Comparison of ENCODE assay signal across 24 cellular contexts in the genomic region with DNA sequence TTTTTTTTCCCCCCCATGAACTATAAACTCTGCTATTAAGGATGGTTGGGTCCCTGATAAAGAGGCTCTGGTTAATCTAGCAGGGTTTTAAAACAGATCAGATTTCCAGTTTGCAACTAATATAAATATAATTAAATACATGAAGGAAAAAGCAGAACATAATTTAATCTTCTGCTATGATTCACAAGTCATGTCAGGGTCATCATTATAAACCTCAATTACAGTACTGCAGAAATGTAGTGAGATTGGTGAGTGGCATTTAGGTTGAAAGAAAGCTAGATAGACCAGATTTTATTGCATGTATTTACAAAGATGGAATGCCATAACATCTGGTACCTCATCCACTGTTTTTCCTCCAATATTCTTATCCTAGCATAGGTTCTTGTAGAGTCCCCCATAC. TPM values are rescaled to one million over a fixed set of nuclear protein-coding genes. Genes with fewer than 3 reads are reported as not detected.
DNase-seq lines count a peak whose midpoint lies in the region; ATAC-seq and TF ChIP-seq lines count a peak whose summit lies in the region.
"Had no signal": no experiment of that assay in that cellular context is flagged by ENCODE, and none has a peak within 500 bp of the region (broad histone marks: within the 10 kb centered on the region; RNA-seq: fewer than 3 reads in every experiment).

No MANE protein-coding gene starts in this region.

- H3K36me3 Mint-ChIP-seq in T-helper 2 cell treated with Interferon-gamma antibody and Interleukin-4, amounts not matched to agents 5 μg/mL and 100 μg/mL, for 36 hours (ENCODE audit: low read depth) = no peaks in the 10 kb centered on the region
- H3K36me3 Mint-ChIP-seq: CD8-positive, alpha-beta T cell had no signal

- CTCF ChIA-PET in HEK293 (lab: Yijun Ruan, JAX) = interaction anchor here (0.5 kb wide), 1 partner anchor 24 kb away, joined by 5 read pairs; no protein-coding TSS in a partner anchor

- TF ChIP-seq CTCF in HEK293 (tag by site-specific recombination; IDR thresholded peaks at IDR 0.05) = no peak
- TF ChIP-seq CTCF in left ventricle myocardium inferior (IDR thresholded peaks at IDR 0.05; ENCODE audit: borderline replicate concordance) = no peak

- H3K27ac ChIP-seq in HEK293 (ENCODE audit: extremely low read depth, low read depth, low read length) = no peak overlapping the region
- no peak overlapping the region for H3K27ac ChIP-seq in left ventricle myocardium inferior (replicated peaks)
- H3K27ac ChIP-seq: BLaER1 treated with 17β-estradiol and CSF1 and Interleukin-3, amounts not matched to agents 10 nM and 100 nM; C4-2B had no signal

- H3K4me3 Mint-ChIP-seq in T-helper 2 cell treated with Interferon-gamma antibody and Interleukin-4, amounts not matched to agents 5 μg/mL and 100 μg/mL, for 36 hours = no peak overlapping the region
- H3K4me3 Mint-ChIP-seq: B cell; CD4-positive, alpha-beta T cell; CD8-positive, alpha-beta T cell had no signal

- H3K36me3 ChIP-seq in HEK293 (ENCODE audit: control insufficient read depth in 2 of 2, insufficient read depth in 1 of 2, low read length in 2 of 2) (no peaks in the 10 kb centered on the region), left ventricle myocardium inferior (no peaks in the 10 kb centered on the region)
- H3K36me3 ChIP-seq: BLaER1 treated with 17β-estradiol and CSF1 and Interleukin-3, amounts not matched to agents 10 nM and 100 nM had no signal

- DNase-seq in SK-N-DZ (ENCODE audit: low spot score) (peak; percentile 41), left ventricle myocardium inferior (no peak), NCI-H2081 (lab: John Stamatoyannopoulos, UW) (no peak)
- no peak for DNase-seq in T-helper 2 cell treated with Interferon-gamma antibody and Interleukin-4, amounts not matched to agents 5 μg/mL and 100 μg/mL, for 36 hours (ENCODE audit: low spot score)
- DNase-seq: 8988T; AML-193; Caco-2; Calu3; CD4-positive, alpha-beta T cell; CD8-positive, alpha-beta T cell; DMS 273 treated with DMSO at 0.1 percent for 48 hours; DMS153; DMS53; DMS79; DND-41; EL; GDM1 had no signal

- H3K4me1 ChIP-seq in HEK293 (ENCODE audit: control insufficient read depth, insufficient read depth, low read length) (peaks cover 2% of the 10 kb centered on the region; the same call in 1 of the 2 replicates), left ventricle myocardium inferior (no peaks in the 10 kb centered on the region)

- H3K4me3 ChIP-seq in HEK293 (ENCODE audit: low read depth, low read length) = no peak overlapping the region
- no peak overlapping the region for H3K4me3 ChIP-seq in left ventricle myocardium inferior
- H3K4me3 ChIP-seq: BLaER1 treated with 17β-estradiol and CSF1 and Interleukin-3, amounts not matched to agents 10 nM and 100 nM; GM12878 had no signal

- H3K4me1 Mint-ChIP-seq in T-helper 2 cell treated with Interferon-gamma antibody and Interleukin-4, amounts not matched to agents 5 μg/mL and 100 μg/mL, for 36 hours (ENCODE audit: low read depth) = no peaks in the 10 kb centered on the region

- no peaks in the 10 kb centered on the region for H3K9me3 Mint-ChIP-seq in T-helper 2 cell treated with Interferon-gamma antibody and Interleukin-4, amounts not matched to agents 5 μg/mL and 100 μg/mL, for 36 hours
- H3K9me3 Mint-ChIP-seq: CD4-positive, alpha-beta T cell; CD8-positive, alpha-beta T cell had no signal

- no peaks in the 10 kb centered on the region for H3K9me3 ChIP-seq in HEK293 (ENCODE audit: control insufficient read depth, insufficient read depth, low read depth, low read length)
- H3K9me3 ChIP-seq in left ventricle myocardium inferior (replicated peaks) = no peaks in the 10 kb centered on the region
- H3K9me3 ChIP-seq: Caco-2 had no signal

- ATAC-seq in SK-N-SH treated with all-trans-retinoic acid at 6 μM for 48 hours (peak; percentile 53; the same call in 2 of the 3 replicates), HG03196 (IDR thresholded peaks at IDR 0.05; ENCODE audit: unreplicated experiment) (no peak)
- ATAC-seq: CD8-positive, alpha-beta T cell; GM12878 had no signal

- H3K27ac Mint-ChIP-seq in T-helper 2 cell treated with Interferon-gamma antibody and Interleukin-4, amounts not matched to agents 5 μg/mL and 100 μg/mL, for 36 hours = no peak overlapping the region
- H3K27ac Mint-ChIP-seq: B cell; CD4-positive, alpha-beta T cell; CD8-positive, alpha-beta T cell had no signal

- H3K27me3 Mint-ChIP-seq in T-helper 2 cell treated with Interferon-gamma antibody and Interleukin-4, amounts not matched to agents 5 μg/mL and 100 μg/mL, for 36 hours (ENCODE audit: low read depth) = peaks cover 9% of the 10 kb centered on the region
- H3K27me3 Mint-ChIP-seq: CD4-positive, alpha-beta T cell had no signal

- POLR2A ChIA-PET in HEK293 (lab: Yijun Ruan, JAX) = no interaction called here

- H3K27me3 ChIP-seq in left ventricle myocardium inferior (ENCODE audit: low read depth) = no peaks in the 10 kb centered on the region
- H3K27me3 ChIP-seq: BLaER1 treated with 17β-estradiol and CSF1 and Interleukin-3, amounts not matched to agents 10 nM and 100 nM had no signal

- intact Hi-C loops in left ventricle myocardium inferior (cut with micrococcal nuclease) = no loop called here

TF ChIP-seq in HEK293, 187 proteins besides CTCF, POLR2A, EP300 and RAD21:
- TF ChIP-seq ZBTB8A (tag by site-specific recombination; IDR thresholded peaks at IDR 0.05) = no peak
- TF ChIP-seq, protein P1, sequence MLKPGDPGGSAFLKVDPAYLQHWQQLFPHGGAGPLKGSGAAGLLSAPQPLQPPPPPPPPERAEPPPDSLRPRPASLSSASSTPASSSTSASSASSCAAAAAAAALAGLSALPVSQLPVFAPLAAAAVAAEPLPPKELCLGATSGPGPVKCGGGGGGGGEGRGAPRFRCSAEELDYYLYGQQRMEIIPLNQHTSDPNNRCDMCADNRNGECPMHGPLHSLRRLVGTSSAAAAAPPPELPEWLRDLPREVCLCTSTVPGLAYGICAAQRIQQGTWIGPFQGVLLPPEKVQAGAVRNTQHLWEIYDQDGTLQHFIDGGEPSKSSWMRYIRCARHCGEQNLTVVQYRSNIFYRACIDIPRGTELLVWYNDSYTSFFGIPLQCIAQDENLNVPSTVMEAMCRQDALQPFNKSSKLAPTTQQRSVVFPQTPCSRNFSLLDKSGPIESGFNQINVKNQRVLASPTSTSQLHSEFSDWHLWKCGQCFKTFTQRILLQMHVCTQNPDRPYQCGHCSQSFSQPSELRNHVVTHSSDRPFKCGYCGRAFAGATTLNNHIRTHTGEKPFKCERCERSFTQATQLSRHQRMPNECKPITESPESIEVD (tag by site-specific recombination; IDR thresholded peaks at IDR 0.05) = peak; percentile 35; the same call in 1 of the 2 replicates

TF ChIP-seq in SK-N-SH treated with all-trans-retinoic acid at 6 μM for 48 hours, 23 proteins besides CTCF, POLR2A, EP300 and RAD21:
- TF ChIP-seq ZNF565 (CRISPR knock-in tag; conservative IDR thresholded peaks at IDR 0.05; ENCODE audit: low read depth) (no peak), OSR1 (CRISPR knock-in tag; IDR thresholded peaks at IDR 0.05) (no peak), TCF4 (CRISPR knock-in tag; IDR thresholded peaks at IDR 0.05; ENCODE audit: borderline replicate concordance) (peak; percentile 45; the same call in 1 of the 2 replicates), ZC3H10 (CRISPR knock-in tag; IDR thresholded peaks at IDR 0.05) (peak; percentile 86), ZNF8 (CRISPR knock-in tag; IDR thresholded peaks at IDR 0.05) (no peak), ISL1 (CRISPR knock-in tag; IDR thresholded peaks at IDR 0.05) (peak; percentile 86)
- TF ChIP-seq, protein P2, sequence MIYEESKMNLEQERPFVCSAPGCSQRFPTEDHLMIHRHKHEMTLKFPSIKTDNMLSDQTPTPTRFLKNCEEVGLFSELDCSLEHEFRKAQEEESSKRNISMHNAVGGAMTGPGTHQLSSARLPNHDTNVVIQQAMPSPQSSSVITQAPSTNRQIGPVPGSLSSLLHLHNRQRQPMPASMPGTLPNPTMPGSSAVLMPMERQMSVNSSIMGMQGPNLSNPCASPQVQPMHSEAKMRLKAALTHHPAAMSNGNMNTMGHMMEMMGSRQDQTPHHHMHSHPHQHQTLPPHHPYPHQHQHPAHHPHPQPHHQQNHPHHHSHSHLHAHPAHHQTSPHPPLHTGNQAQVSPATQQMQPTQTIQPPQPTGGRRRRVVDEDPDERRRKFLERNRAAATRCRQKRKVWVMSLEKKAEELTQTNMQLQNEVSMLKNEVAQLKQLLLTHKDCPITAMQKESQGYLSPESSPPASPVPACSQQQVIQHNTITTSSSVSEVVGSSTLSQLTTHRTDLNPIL (CRISPR knock-in tag; IDR thresholded peaks at IDR 0.05; ENCODE audit: low read depth) = 0 out of 2 replicates have a peak, but pooled peaks have one; percentile 26

RNA-seq across cellular contexts. Expression of a gene that starts 14.5 kb away (rescaled TPM):
- polyA plus RNA-seq in SK-N-DZ (2014; cell fraction: cytosol; rRNA removed) = 10.1 and 14.5 TPM in 2 replicates
- 5.5 and 6.0 TPM in 2 replicates for polyA plus RNA-seq in SK-N-DZ (2014; cell fraction: nucleus; rRNA removed)
- 33.7 TPM for total RNA-seq in left ventricle myocardium inferior
